ENCODE assay signal across 18 cellular contexts in the genomic region with DNA sequence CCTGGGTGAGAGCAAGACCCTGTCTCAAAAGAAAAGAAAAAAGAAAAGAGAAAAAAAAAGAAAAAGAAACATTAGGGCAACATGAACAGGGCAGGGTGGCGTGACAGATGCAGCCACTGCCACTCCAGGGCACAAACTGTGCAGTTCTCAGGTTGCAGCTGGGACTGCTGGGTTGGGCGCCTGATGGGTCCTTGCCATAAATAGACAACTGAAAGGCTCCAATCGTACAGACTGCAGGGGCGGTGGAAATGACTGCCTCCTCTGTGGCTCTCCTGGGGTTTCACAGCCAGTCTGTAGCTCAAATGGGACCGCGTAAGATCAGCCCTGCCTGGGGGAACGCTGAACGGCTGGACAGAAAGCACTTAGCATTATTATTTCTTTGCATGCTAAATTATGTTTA.
"Had no signal": no experiment of that assay in that cellular context is flagged by ENCODE, and none has a peak within 500 bp of the region (broad histone marks: within the 10 kb centered on the region; RNA-seq: fewer than 3 reads in every experiment).

No MANE protein-coding gene starts in this region.

- H3K27me3 ChIP-seq: body of pancreas, sigmoid colon, testis, upper lobe of right lung had no signal

- H3K27me3 Mint-ChIP-seq: activated naive CD4-positive, alpha-beta T cell treated with anti-CD3 and anti-CD28 coated beads, Interleukin-2, amount 50 U/mL, for 24 hours; central memory CD8-positive, alpha-beta T cell; stimulated activated naive CD8-positive, alpha-beta T cell treated with anti-CD3 and anti-CD28 coated beads, Interleukin-15, amount 100 ng/mL, for 72 hours had no signal

- H3K9me3 ChIP-seq: testis had no signal

- H3K4me1 ChIP-seq: sigmoid colon, testis, upper lobe of right lung had no signal

- H3K27ac Mint-ChIP-seq: activated naive CD4-positive, alpha-beta T cell treated with anti-CD3 and anti-CD28 coated beads, Interleukin-2, amount 50 U/mL, for 24 hours; nephron progenitor cell; stimulated activated naive CD8-positive, alpha-beta T cell treated with anti-CD3 and anti-CD28 coated beads, Interleukin-15, amount 100 ng/mL, for 72 hours had no signal

- H3K4me3 Mint-ChIP-seq: activated naive CD4-positive, alpha-beta T cell treated with anti-CD3 and anti-CD28 coated beads, Interleukin-2, amount 50 U/mL, for 24 hours; central memory CD8-positive, alpha-beta T cell; nephron progenitor cell; stimulated activated naive CD8-positive, alpha-beta T cell treated with anti-CD3 and anti-CD28 coated beads, Interleukin-15, amount 100 ng/mL, for 72 hours had no signal

- H3K4me1 Mint-ChIP-seq: nephron progenitor cell had no signal

- H3K27ac ChIP-seq: body of pancreas, epithelial cell of prostate, sigmoid colon, testis, upper lobe of right lung had no signal

- DNase-seq: activated T-cell treated with anti-CD3 and anti-CD28 coated beads, Interleukin-2, amount 50 U/mL, for 1 hour; body of pancreas; effector memory CD4-positive, alpha-beta T cell; hippocampal formation; kidney glomerular epithelial cell; mesendoderm; nephron progenitor cell; sigmoid colon; stimulated activated CD4-positive, alpha-beta T cell treated with anti-CD3 and anti-CD28 coated beads, Interleukin-12 subunit alpha, Interleukin-12 subunit beta, amount 100 ng/mL, for 4 hours; stimulated activated CD4-positive, alpha-beta T cell treated with anti-CD3 and anti-CD28 coated beads, Interleukin-2, amount 100 ng/mL, for 48 hours; stimulated activated CD8-positive, alpha-beta memory T cell treated with anti-CD3 and anti-CD28 coated beads, Interleukin-4, amount 100 ng/mL, for 48 hours; stimulated activated naive CD8-positive, alpha-beta T cell treated with anti-CD3 and anti-CD28 coated beads, Interleukin-15, amount 100 ng/mL, for 72 hours; testis; upper lobe of right lung had no signal

- H3K4me3 ChIP-seq: body of pancreas, sigmoid colon, testis, upper lobe of right lung had no signal

- H3K36me3 ChIP-seq: sigmoid colon, upper lobe of right lung had no signal

- ATAC-seq: activated CD4-positive, CD25-positive, alpha-beta regulatory T cell treated with anti-CD3 and anti-CD28 coated beads, Interleukin-2, amount 50 U/mL, for 24 hours; body of pancreas; stimulated activated naive CD8-positive, alpha-beta T cell treated with anti-CD3 and anti-CD28 coated beads, Interleukin-15, amount 100 ng/mL, for 72 hours; upper lobe of right lung had no signal
